21 cellular contexts compared by ENCODE assay signal in the genomic region with DNA sequence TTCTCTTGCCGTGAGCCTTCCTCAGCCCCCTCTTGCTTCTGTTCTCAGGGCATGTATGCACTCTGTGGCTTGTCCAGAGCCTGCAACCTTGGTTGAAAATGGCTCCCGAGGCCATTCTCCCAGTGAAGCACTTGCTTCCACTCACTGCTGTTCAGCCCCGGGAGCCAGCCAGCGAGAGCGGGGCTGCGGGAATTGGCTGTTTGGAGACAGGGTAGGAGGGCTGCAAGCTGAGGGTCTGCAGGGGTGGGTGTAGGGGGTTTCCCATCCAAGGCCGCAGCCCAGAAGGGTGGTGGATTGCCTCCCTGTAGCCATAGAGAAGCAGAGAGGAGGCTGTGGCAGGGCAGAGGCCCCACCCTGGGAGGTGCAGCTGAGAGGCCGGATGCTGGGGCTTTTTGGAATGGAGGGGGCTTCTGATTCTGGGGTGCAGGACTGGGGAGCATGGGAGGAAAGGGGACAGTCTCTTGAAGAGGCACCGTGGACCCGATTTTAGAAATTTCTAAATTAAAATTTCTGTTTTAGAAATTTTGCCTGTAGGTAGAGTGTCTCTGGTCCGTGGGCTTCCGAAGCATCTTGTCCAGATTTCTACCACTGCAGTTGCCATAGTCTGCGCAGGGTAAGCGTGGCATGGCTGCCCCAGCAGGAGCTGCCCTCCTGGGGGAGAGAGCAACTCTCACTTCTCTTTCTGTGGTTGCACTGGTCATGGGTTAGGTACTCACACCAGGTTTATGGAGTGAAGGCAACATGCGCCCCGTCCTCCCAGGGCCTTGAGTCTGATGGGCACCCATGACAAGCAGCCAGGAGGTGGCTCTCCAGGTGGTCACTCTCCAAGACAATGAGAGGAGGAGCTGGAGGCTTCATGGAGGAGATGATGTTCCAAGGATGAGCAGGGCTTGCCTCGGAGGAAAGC.
A peak's percentile ranks its signal among the peaks of the same experiment; 100 is the strongest.
DNase-seq lines count a peak whose midpoint lies in the region; ATAC-seq and TF ChIP-seq lines count a peak whose summit lies in the region.
"Had no signal": no experiment of that assay in that cellular context is flagged by ENCODE, and none has a peak within 500 bp of the region (broad histone marks: within the 10 kb centered on the region; RNA-seq: fewer than 3 reads in every experiment).

No MANE protein-coding gene starts in this region.

- H3K27me3 Mint-ChIP-seq in GM23338 (ENCODE audit: insufficient read depth, low read depth, poor library complexity) = peaks cover 10% of the 10 kb centered on the region
- no peaks in the 10 kb centered on the region for H3K27me3 Mint-ChIP-seq in dendritic cell treated with granulocyte-macrophage colony-stimulating factor and Interleukin-4, amounts not matched to agents 40 ng/mL and 50 ng/mL, for 4 days
- H3K27me3 Mint-ChIP-seq in osteocyte (ENCODE audit: unreplicated experiment) = no peaks in the 10 kb centered on the region
- H3K27me3 Mint-ChIP-seq: activated CD4-positive, alpha-beta T cell treated with anti-CD3 and anti-CD28 coated beads, Interleukin-2, amount 10 ng/mL, durations not matched to agents 7 days and 5 days; activated naive CD8-positive, alpha-beta T cell had no signal

- no peak overlapping the region for H2AFZ ChIP-seq in GM23338

- intact Hi-C loops in dendritic cell treated with granulocyte-macrophage colony-stimulating factor and Interleukin-4, amounts not matched to agents 40 ng/mL and 50 ng/mL, for 4 days (cut with micrococcal nuclease) = no loop called here

- H3K36me3 Mint-ChIP-seq in GM23338 (ENCODE audit: low read depth) (peaks cover 10% of the 10 kb centered on the region; the same call in 2 of the 3 replicates), osteocyte (ENCODE audit: unreplicated experiment) (peaks cover 6% of the 10 kb centered on the region)
- H3K36me3 Mint-ChIP-seq in dendritic cell treated with granulocyte-macrophage colony-stimulating factor and Interleukin-4, amounts not matched to agents 40 ng/mL and 50 ng/mL, for 4 days (ENCODE audit: low read depth) = peaks cover 62% of the 10 kb centered on the region

- H3K4me3 ChIP-seq in GM23338 (no peak overlapping the region), coronary artery (no peak overlapping the region)
- H3K4me3 ChIP-seq: ascending aorta, gastroesophageal sphincter, skin epidermis had no signal

- H3K36me3 ChIP-seq in GM23338 (ENCODE audit: insufficient read depth) = no peaks in the 10 kb centered on the region
- H3K36me3 ChIP-seq: ascending aorta had no signal

- peaks cover 7% of the 10 kb centered on the region for H3K79me2 ChIP-seq in GM23338 (replicated peaks; ENCODE audit: insufficient read depth)

- H3K27ac Mint-ChIP-seq in GM23338 = peak overlapping the region; percentile 22
- peak overlapping the region; percentile 7 for H3K27ac Mint-ChIP-seq in dendritic cell treated with granulocyte-macrophage colony-stimulating factor and Interleukin-4, amounts not matched to agents 40 ng/mL and 50 ng/mL, for 4 days
- no peak overlapping the region for H3K27ac Mint-ChIP-seq in osteocyte (ENCODE audit: unreplicated experiment)
- H3K27ac Mint-ChIP-seq: activated CD4-positive, alpha-beta T cell treated with anti-CD3 and anti-CD28 coated beads, Interleukin-2, amount 10 ng/mL, durations not matched to agents 7 days and 5 days; activated naive CD8-positive, alpha-beta T cell had no signal

- H3K4me1 Mint-ChIP-seq in GM23338 = peaks cover 22% of the 10 kb centered on the region
- H3K4me1 Mint-ChIP-seq in dendritic cell treated with granulocyte-macrophage colony-stimulating factor and Interleukin-4, amounts not matched to agents 40 ng/mL and 50 ng/mL, for 4 days (ENCODE audit: low read depth) = peaks cover 47% of the 10 kb centered on the region
- peaks cover 7% of the 10 kb centered on the region for H3K4me1 Mint-ChIP-seq in osteocyte (ENCODE audit: unreplicated experiment)
- H3K4me1 Mint-ChIP-seq: activated CD4-positive, alpha-beta T cell treated with anti-CD3 and anti-CD28 coated beads, Interleukin-2, amount 10 ng/mL, durations not matched to agents 7 days and 5 days had no signal

- no peaks in the 10 kb centered on the region for H3K27me3 ChIP-seq in GM23338 (ENCODE audit: insufficient read depth)
- H3K27me3 ChIP-seq: ascending aorta, gastroesophageal sphincter had no signal

- ATAC-seq in GM23338 (no peak), HG02763 (IDR thresholded peaks at IDR 0.05; ENCODE audit: unreplicated experiment) (no peak)
- ATAC-seq: gastroesophageal sphincter had no signal

- no peaks in the 10 kb centered on the region for H3K9me2 ChIP-seq in GM23338 (ENCODE audit: insufficient read depth)

- DNase-seq in CD1c-positive myeloid dendritic cell (ENCODE audit: extremely low spot score) = peak; percentile 32
- DNase-seq in GM23338 (ENCODE audit: low spot score) = no peak
- DNase-seq in osteocyte (ENCODE audit: extremely low spot score, unreplicated experiment) = peak; percentile 77
- no peak for DNase-seq in T1000 (lab: John Stamatoyannopoulos, UW)
- DNase-seq in coronary artery (ENCODE audit: low spot score) = no peak
- DNase-seq: activated CD4-positive, alpha-beta T cell treated with anti-CD3 and anti-CD28 coated beads, Interleukin-2, amount 10 ng/mL, durations not matched to agents 7 days and 5 days; GOT3; KG1; MV-4-11; NCI-H146; NCI-H510A; NK-92 treated with Interleukin-12 subunit alpha and Interleukin-12 subunit beta, amount 100 ng/mL, for 24 hours; stimulated activated CD4-positive, alpha-beta T cell treated with anti-CD3 and anti-CD28 coated beads, Interleukin-1b, Interleukin-23, amount 100 ng/mL, for 48 hours; T-helper 2 cell had no signal

- H3F3A ChIP-seq in GM23338 (replicated peaks; ENCODE audit: low read depth) = no peaks in the 10 kb centered on the region

- peaks cover 13% of the 10 kb centered on the region; the same call in 1 of the 2 replicates for H3K4me1 ChIP-seq in GM23338 (ENCODE audit: insufficient read depth)
- H3K4me1 ChIP-seq: ascending aorta, gastroesophageal sphincter had no signal

- H4K20me1 ChIP-seq in GM23338 (replicated peaks; ENCODE audit: insufficient read depth) = peaks cover 9% of the 10 kb centered on the region; the same call in 1 of the 2 replicates

- H3K27ac ChIP-seq in GM23338 (ENCODE audit: low read depth) (no peak overlapping the region), coronary artery (no peak overlapping the region)
- H3K27ac ChIP-seq: ascending aorta, C4-2B, gastroesophageal sphincter, skin epidermis had no signal

- no peaks in the 10 kb centered on the region; the same call in 2 of the 3 replicates for H3K9me3 Mint-ChIP-seq in GM23338
- H3K9me3 Mint-ChIP-seq in dendritic cell treated with granulocyte-macrophage colony-stimulating factor and Interleukin-4, amounts not matched to agents 40 ng/mL and 50 ng/mL, for 4 days = no peaks in the 10 kb centered on the region
- peaks cover 4% of the 10 kb centered on the region for H3K9me3 Mint-ChIP-seq in osteocyte (ENCODE audit: unreplicated experiment)

- H3K4me2 ChIP-seq in GM23338 = no peak overlapping the region

- TF ChIP-seq CTCF in GM23338 (conservative IDR thresholded peaks at IDR 0.05; ENCODE audit: low read depth in 2 of 2) (no peak), osteocyte (IDR thresholded peaks at IDR 0.05) (no peak), coronary artery (IDR thresholded peaks at IDR 0.05) (no peak)

- no peak overlapping the region for H3K4me3 Mint-ChIP-seq in GM23338
- no peak overlapping the region for H3K4me3 Mint-ChIP-seq in dendritic cell treated with granulocyte-macrophage colony-stimulating factor and Interleukin-4, amounts not matched to agents 40 ng/mL and 50 ng/mL, for 4 days
- no peak overlapping the region for H3K4me3 Mint-ChIP-seq in osteocyte (ENCODE audit: unreplicated experiment)
- H3K4me3 Mint-ChIP-seq: activated CD4-positive, alpha-beta T cell treated with anti-CD3 and anti-CD28 coated beads, Interleukin-2, amount 10 ng/mL, durations not matched to agents 7 days and 5 days; activated naive CD8-positive, alpha-beta T cell had no signal

Comparison
In these comparisons a context has a peak if more than half of its experiments do, and no peak if none do; other contexts are left out.
1. DNase-seq: peak in CD1c-positive myeloid dendritic cell (single experiment) and osteocyte (single experiment); none in GM23338 (single experiment), T1000 (single experiment) and coronary artery (single experiment).